1 cellular context compared by ENCODE assay signal in the genomic region with DNA sequence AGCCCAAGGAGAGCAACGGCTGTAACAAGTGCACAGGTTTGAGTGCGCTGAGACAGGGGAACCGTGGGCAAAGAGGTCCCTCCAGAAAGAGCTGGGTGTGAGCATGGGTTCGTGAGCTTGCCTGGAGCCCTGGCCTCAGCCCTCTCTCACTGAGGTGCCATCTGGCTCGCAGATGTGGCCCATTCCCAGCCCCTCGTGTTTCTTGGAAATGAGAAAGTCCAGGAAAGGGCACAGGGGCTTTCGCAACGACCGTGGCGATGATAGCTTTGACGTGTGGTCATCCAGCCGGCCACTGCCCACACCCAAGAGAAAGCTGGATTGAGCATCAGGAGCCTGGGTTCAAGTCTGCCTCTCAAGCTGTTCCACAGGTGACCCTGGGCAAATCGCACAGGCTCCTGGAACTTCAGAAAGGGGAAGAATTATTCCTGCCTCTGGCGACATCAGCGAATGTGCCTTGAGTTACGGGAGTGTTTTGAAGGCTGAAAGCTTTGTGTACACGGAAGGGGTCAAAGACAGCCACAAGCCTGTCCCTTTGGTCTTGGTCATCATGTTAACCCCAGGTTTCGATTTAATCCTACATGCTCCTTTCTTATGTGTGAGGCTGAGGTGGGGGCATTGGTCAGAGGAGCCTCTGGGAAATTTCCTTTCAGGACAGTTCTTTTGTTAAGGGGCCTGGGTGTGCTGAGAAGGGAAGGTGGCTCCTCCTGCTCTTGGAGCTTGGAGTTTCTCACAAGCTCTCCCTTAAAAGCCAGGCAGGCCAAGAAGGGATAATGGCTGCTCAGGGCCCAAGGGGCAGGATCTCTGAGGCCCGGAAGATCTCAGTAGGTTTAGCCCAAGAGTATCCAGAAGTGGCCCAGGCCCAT.
TF ChIP-seq lines count a peak whose summit lies in the region.

No MANE protein-coding gene starts in this region.

TF ChIP-seq in HepG2, 621 proteins besides CTCF, POLR2A, EP300 and RAD21 (continued from another document):
- TF ChIP-seq, protein P1, sequence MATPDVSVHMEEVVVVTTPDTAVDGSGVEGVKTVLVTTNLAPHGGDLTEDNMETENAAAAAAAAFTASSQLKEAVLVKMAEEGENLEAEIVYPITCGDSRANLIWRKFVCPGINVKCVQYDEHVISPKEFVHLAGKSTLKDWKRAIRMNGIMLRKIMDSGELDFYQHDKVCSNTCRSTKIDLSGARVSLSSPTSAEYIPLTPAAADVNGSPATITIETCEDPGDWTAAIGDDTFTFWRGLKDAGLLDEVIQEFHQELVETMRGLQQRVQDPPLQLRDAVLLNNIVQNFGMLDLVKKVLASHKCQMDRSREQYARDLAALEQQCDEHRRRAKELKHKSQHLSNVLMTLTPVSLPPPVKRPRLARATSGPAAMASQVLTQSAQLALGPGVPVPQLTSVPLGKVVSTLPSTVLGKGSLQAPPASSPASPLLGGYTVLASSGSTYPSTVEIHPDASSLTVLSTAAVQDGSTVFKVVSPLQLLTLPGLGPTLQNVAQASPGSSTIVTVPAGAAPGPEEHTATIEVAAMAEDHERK (CRISPR knock-in tag; IDR thresholded peaks at IDR 0.05; ENCODE audit: low read depth) = no peak
- TF ChIP-seq PHB2 (IDR thresholded peaks at IDR 0.05; ENCODE audit: partially characterized antibody) (no peak), GATAD2A (CRISPR knock-in tag; IDR thresholded peaks at IDR 0.05) (no peak), NFRKB (IDR thresholded peaks at IDR 0.05) (no peak), SKI (IDR thresholded peaks at IDR 0.05; ENCODE audit: partially characterized antibody) (no peak), HDAC1 (CRISPR knock-in tag; IDR thresholded peaks at IDR 0.05) (peak; percentile 21; the same call in 1 of the 2 replicates), IRX3 (CRISPR knock-in tag; IDR thresholded peaks at IDR 0.05; ENCODE audit: borderline replicate concordance, low read depth) (no peak), NFATC3 (CRISPR knock-in tag; IDR thresholded peaks at IDR 0.05) (no peak)
- TF ChIP-seq, protein P2, sequence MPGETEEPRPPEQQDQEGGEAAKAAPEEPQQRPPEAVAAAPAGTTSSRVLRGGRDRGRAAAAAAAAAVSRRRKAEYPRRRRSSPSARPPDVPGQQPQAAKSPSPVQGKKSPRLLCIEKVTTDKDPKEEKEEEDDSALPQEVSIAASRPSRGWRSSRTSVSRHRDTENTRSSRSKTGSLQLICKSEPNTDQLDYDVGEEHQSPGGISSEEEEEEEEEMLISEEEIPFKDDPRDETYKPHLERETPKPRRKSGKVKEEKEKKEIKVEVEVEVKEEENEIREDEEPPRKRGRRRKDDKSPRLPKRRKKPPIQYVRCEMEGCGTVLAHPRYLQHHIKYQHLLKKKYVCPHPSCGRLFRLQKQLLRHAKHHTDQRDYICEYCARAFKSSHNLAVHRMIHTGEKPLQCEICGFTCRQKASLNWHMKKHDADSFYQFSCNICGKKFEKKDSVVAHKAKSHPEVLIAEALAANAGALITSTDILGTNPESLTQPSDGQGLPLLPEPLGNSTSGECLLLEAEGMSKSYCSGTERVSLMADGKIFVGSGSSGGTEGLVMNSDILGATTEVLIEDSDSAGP (CRISPR knock-in tag; IDR thresholded peaks at IDR 0.05; ENCODE audit: borderline replicate concordance) = peak; percentile 23; the same call in 1 of the 2 replicates
- TF ChIP-seq, protein P3, sequence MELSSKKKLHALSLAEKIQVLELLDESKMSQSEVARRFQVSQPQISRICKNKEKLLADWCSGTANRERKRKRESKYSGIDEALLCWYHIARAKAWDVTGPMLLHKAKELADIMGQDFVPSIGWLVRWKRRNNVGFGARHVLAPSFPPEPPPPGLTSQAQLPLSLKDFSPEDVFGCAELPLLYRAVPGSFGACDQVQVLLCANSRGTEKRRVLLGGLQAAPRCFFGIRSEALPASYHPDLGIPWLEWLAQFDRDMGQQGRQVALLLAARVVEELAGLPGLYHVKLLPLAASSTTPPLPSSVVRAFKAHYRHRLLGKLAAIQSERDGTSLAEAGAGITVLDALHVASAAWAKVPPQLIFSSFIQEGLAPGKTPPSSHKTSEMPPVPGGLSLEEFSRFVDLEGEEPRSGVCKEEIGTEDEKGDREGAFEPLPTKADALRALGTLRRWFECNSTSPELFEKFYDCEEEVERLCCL (CRISPR knock-in tag; IDR thresholded peaks at IDR 0.05; ENCODE audit: borderline replicate concordance) = no peak
